Comparison of ENCODE assay signal across 28 cellular contexts in the genomic region with DNA sequence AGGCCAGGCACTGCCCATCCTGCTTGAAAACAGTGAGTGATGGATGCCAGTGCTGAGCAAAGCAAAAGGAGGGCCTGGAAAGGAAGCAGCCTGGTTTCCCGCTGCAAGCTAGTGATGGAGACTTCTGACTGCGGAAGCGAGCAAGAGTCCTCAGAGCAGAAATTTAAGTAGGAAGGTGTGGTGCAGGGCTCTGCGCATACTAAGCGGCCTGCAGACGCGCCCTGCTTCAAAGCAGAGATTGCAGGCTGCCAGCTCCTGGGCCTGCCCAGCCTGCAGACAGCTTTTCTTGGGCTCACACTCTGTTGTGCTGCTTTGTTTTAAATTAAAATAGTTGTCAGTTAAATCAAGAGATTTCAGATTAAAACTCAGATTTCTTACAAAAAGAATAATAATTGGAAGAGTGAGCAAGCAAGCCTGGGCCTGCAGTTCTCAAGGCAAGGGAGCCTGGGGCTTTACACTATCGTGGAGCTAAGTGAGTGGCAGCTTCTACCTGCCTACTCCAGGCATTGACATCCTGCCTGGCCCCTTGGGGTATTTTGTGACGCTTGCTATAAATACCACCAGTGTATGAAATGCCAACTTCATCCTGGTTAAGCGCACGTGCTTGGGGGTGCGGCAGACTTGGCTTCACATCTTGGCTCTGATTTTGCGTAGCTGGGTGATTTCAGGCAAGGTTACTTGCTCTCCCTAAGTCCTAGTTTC.
"Had no signal": no experiment of that assay in that cellular context is flagged by ENCODE, and none has a peak within 500 bp of the region (broad histone marks: within the 10 kb centered on the region; RNA-seq: fewer than 3 reads in every experiment).

No MANE protein-coding gene starts in this region.

- H3K27ac Mint-ChIP-seq: activated CD4-positive, alpha-beta memory T cell treated with anti-CD3 and anti-CD28 coated beads for 36 hours; activated CD4-positive, alpha-beta T cell treated with anti-CD3 and anti-CD28 coated beads, Interleukin-2, amount 10 ng/mL, durations not matched to agents 24 days and 14 days; activated naive CD4-positive, alpha-beta T cell treated with anti-CD3 and anti-CD28 coated beads, Interleukin-2, amount 10 ng/mL, durations not matched to agents 7 days and 5 days; activated naive CD8-positive, alpha-beta T cell treated with anti-CD3 and anti-CD28 coated beads, Interleukin-2, amount 50 U/mL, for 24 hours; activated T-helper 1 cell treated with anti-CD3 and anti-CD28 coated beads, Interleukin-12 subunit alpha, Interleukin-12 subunit beta, Interleukin-2, Interleukin-4 antibody, amounts not matched to agents 30 ng/mL and 10 ng/mL and 1 ng/mL, durations not matched to agents 14 hours and 24 hours and 36 hours; stimulated activated naive CD8-positive, alpha-beta T cell treated with anti-CD3 and anti-CD28 coated beads, Interleukin-15, Interleukin-2, amounts not matched to agents 100 ng/mL and 50 ng/mL, for 24 hours; type B pancreatic cell had no signal

- H3K9me3 ChIP-seq: colonic mucosa, gastroesophageal sphincter, right lobe of liver, thoracic aorta, uterus had no signal

- H3K9me3 Mint-ChIP-seq: activated CD4-positive, alpha-beta memory T cell treated with anti-CD3 and anti-CD28 coated beads for 36 hours; activated CD4-positive, alpha-beta T cell treated with anti-CD3 and anti-CD28 coated beads, Interleukin-2, amount 10 ng/mL, durations not matched to agents 24 days and 14 days; activated naive CD4-positive, alpha-beta T cell treated with anti-CD3 and anti-CD28 coated beads, Interleukin-2, amount 10 ng/mL, durations not matched to agents 7 days and 5 days; activated naive CD8-positive, alpha-beta T cell treated with anti-CD3 and anti-CD28 coated beads, Interleukin-2, amount 50 U/mL, for 24 hours; activated T-helper 1 cell treated with anti-CD3 and anti-CD28 coated beads, Interleukin-12 subunit alpha, Interleukin-12 subunit beta, Interleukin-2, Interleukin-4 antibody, amounts not matched to agents 30 ng/mL and 10 ng/mL and 1 ng/mL, durations not matched to agents 14 hours and 24 hours and 36 hours; neural crest cell; stimulated activated naive CD8-positive, alpha-beta T cell treated with anti-CD3 and anti-CD28 coated beads, Interleukin-15, Interleukin-2, amounts not matched to agents 100 ng/mL and 50 ng/mL, for 24 hours had no signal

- H3K36me3 Mint-ChIP-seq: activated CD4-positive, alpha-beta memory T cell treated with anti-CD3 and anti-CD28 coated beads for 36 hours had no signal

- H3K27ac ChIP-seq: colonic mucosa, epithelial cell of prostate, gastroesophageal sphincter, hepatocyte, right lobe of liver, thoracic aorta, uterus, WERI-Rb-1 had no signal

- DNase-seq: activated CD4-positive, alpha-beta memory T cell treated with anti-CD3 and anti-CD28 coated beads for 36 hours; activated CD4-positive, alpha-beta T cell treated with anti-CD3 and anti-CD28 coated beads, Interleukin-2, amount 10 ng/mL, durations not matched to agents 24 days and 14 days; activated CD8-positive, alpha-beta memory T cell treated with anti-CD3 and anti-CD28 coated beads, Interleukin-2, amount 50 U/mL, for 4 hours; activated gamma-delta T cell; activated naive CD4-positive, alpha-beta T cell treated with anti-CD3 and anti-CD28 coated beads, Interleukin-2, amount 10 ng/mL, durations not matched to agents 7 days and 5 days; activated naive CD8-positive, alpha-beta T cell treated with anti-CD3 and anti-CD28 coated beads, Interleukin-2, amount 50 U/mL, for 24 hours; activated T-cell treated with anti-CD3 and anti-CD28 coated beads, Interleukin-2, amount 50 U/mL, for 1 hour; cerebellar nuclear complex; colonic mucosa; effector CD8-positive, alpha-beta T cell; islet precursor cell; mammary epithelial cell; naive B cell; right lobe of liver; stimulated activated CD4-positive, alpha-beta T cell treated with anti-CD3 and anti-CD28 coated beads, Interleukin-4, amount 100 ng/mL, for 1 hour; T-helper 17 cell; T1000; uterus; WERI-Rb-1 had no signal

- H3K4me3 ChIP-seq: colonic mucosa, gastroesophageal sphincter, hepatocyte, right lobe of liver, thoracic aorta, uterus had no signal

- H3K36me3 ChIP-seq: colonic mucosa, right lobe of liver, thoracic aorta, uterus, WERI-Rb-1 had no signal

- H3K27me3 Mint-ChIP-seq: activated CD4-positive, alpha-beta memory T cell treated with anti-CD3 and anti-CD28 coated beads for 36 hours; activated CD4-positive, alpha-beta T cell treated with anti-CD3 and anti-CD28 coated beads, Interleukin-2, amount 10 ng/mL, durations not matched to agents 24 days and 14 days; activated naive CD4-positive, alpha-beta T cell treated with anti-CD3 and anti-CD28 coated beads, Interleukin-2, amount 10 ng/mL, durations not matched to agents 7 days and 5 days; activated naive CD8-positive, alpha-beta T cell treated with anti-CD3 and anti-CD28 coated beads, Interleukin-2, amount 50 U/mL, for 24 hours; naive B cell; stimulated activated naive CD8-positive, alpha-beta T cell treated with anti-CD3 and anti-CD28 coated beads, Interleukin-15, Interleukin-2, amounts not matched to agents 100 ng/mL and 50 ng/mL, for 24 hours; T-helper 17 cell; type B pancreatic cell had no signal

- H3K4me1 Mint-ChIP-seq: neural crest cell had no signal

- ATAC-seq: activated CD4-positive, CD25-positive, alpha-beta regulatory T cell treated with anti-CD3 and anti-CD28 coated beads, Interleukin-2, amount 50 U/mL, for 24 hours; activated naive CD8-positive, alpha-beta T cell treated with anti-CD3 and anti-CD28 coated beads, Interleukin-2, amount 50 U/mL, for 24 hours; gastroesophageal sphincter; right lobe of liver; T-helper 17 cell had no signal

- H3K27me3 ChIP-seq: colonic mucosa, gastroesophageal sphincter, hepatocyte, right lobe of liver, uterus had no signal

- H3K4me1 ChIP-seq: colonic mucosa, gastroesophageal sphincter, right lobe of liver, uterus had no signal

- H3K4me3 Mint-ChIP-seq: activated CD4-positive, alpha-beta memory T cell treated with anti-CD3 and anti-CD28 coated beads for 36 hours; activated CD4-positive, alpha-beta T cell treated with anti-CD3 and anti-CD28 coated beads, Interleukin-2, amount 10 ng/mL, durations not matched to agents 24 days and 14 days; activated naive CD4-positive, alpha-beta T cell treated with anti-CD3 and anti-CD28 coated beads, Interleukin-2, amount 10 ng/mL, durations not matched to agents 7 days and 5 days; activated naive CD8-positive, alpha-beta T cell treated with anti-CD3 and anti-CD28 coated beads, Interleukin-2, amount 50 U/mL, for 24 hours; activated T-helper 1 cell treated with anti-CD3 and anti-CD28 coated beads, Interleukin-12 subunit alpha, Interleukin-12 subunit beta, Interleukin-2, Interleukin-4 antibody, amounts not matched to agents 30 ng/mL and 10 ng/mL and 1 ng/mL, durations not matched to agents 14 hours and 24 hours and 36 hours; neural crest cell; stimulated activated naive CD8-positive, alpha-beta T cell treated with anti-CD3 and anti-CD28 coated beads, Interleukin-15, Interleukin-2, amounts not matched to agents 100 ng/mL and 50 ng/mL, for 24 hours; T-helper 17 cell; type B pancreatic cell had no signal
